Comparison of ENCODE assay signal across 22 cellular contexts in genomic region chr2:38526195-38526594, GRCh38.
A peak's percentile ranks its signal among the peaks of the same experiment; 100 is the strongest.
DNase-seq lines count a peak whose midpoint lies in the region; ATAC-seq and TF ChIP-seq lines count a peak whose summit lies in the region.
"Had no signal": no experiment of that assay in that cellular context is flagged by ENCODE, and none has a peak within 500 bp of the region (broad histone marks: within the 10 kb centered on the region; RNA-seq: fewer than 3 reads in every experiment).

No MANE protein-coding gene starts in this region.

- H3K4me3 Mint-ChIP-seq in activated T-cell treated with anti-CD3 and anti-CD28 coated beads, Interleukin-2, amount 50 U/mL, for 24 hours, result no peak overlapping the region
- H3K4me3 Mint-ChIP-seq: activated CD4-positive, alpha-beta T cell treated with anti-CD3 and anti-CD28 coated beads, Interleukin-2, amount 10 ng/mL, durations not matched to agents 24 days and 14 days; stimulated activated naive CD8-positive, alpha-beta T cell treated with anti-CD3 and anti-CD28 coated beads, Interleukin-15, amount 100 ng/mL, for 72 hours; type B pancreatic cell had no signal

- peaks cover 7% of the 10 kb centered on the region for H3K4me1 Mint-ChIP-seq in activated T-cell treated with anti-CD3 and anti-CD28 coated beads, Interleukin-2, amount 50 U/mL, for 24 hours (ENCODE audit: low read depth)

- H3K4me1 ChIP-seq in RWPE2 (ENCODE audit: insufficient read depth, poor library complexity, severe bottlenecking), result peaks cover 11% of the 10 kb centered on the region
- peaks cover 0 to 38% (median 17%) of the 10 kb centered on the region in 5 donors for H3K4me1 ChIP-seq in subcutaneous abdominal adipose tissue (ENCODE audit: control insufficient read depth in 5 of 5, insufficient read depth in 5 of 5, low read length in 5 of 5)

- H3K9me3 Mint-ChIP-seq in activated T-cell treated with anti-CD3 and anti-CD28 coated beads, Interleukin-2, amount 50 U/mL, for 24 hours, result no peaks in the 10 kb centered on the region
- H3K9me3 Mint-ChIP-seq: activated CD4-positive, alpha-beta T cell treated with anti-CD3 and anti-CD28 coated beads, Interleukin-2, amount 10 ng/mL, durations not matched to agents 24 days and 14 days; stimulated activated naive CD8-positive, alpha-beta T cell treated with anti-CD3 and anti-CD28 coated beads, Interleukin-15, amount 100 ng/mL, for 72 hours; type B pancreatic cell had no signal

- no peaks in the 10 kb centered on the region for H3K36me3 Mint-ChIP-seq in activated T-cell treated with anti-CD3 and anti-CD28 coated beads, Interleukin-2, amount 50 U/mL, for 24 hours (ENCODE audit: low read depth)
- H3K36me3 Mint-ChIP-seq: type B pancreatic cell had no signal

- ATAC-seq in RWPE2 (ENCODE audit: low read depth), result peak; percentile 26; the same call in 1 of the 3 replicates
- ATAC-seq: Right ventricle myocardium inferior; stimulated activated naive CD8-positive, alpha-beta T cell treated with anti-CD3 and anti-CD28 coated beads, Interleukin-15, amount 100 ng/mL, for 72 hours had no signal

- peaks cover 33% of the 10 kb centered on the region for H3K27me3 Mint-ChIP-seq in activated T-cell treated with anti-CD3 and anti-CD28 coated beads, Interleukin-2, amount 50 U/mL, for 24 hours

- no peaks in the 10 kb centered on the region for H3K36me3 ChIP-seq in RWPE2 (ENCODE audit: low read depth)
- H3K36me3 ChIP-seq in subcutaneous abdominal adipose tissue (ENCODE audit: control insufficient read depth in 5 of 5, insufficient read depth in 5 of 5, low read length in 5 of 5), result no peaks in the 10 kb centered on the region
- H3K36me3 ChIP-seq: HAP-1 had no signal

- DNase-seq in DMS 273 (lab: John Stamatoyannopoulos, UW; ENCODE audit: unreplicated experiment), result peak; percentile 11
- DNase-seq in DMS 273 treated with DMSO at 0.1 percent for 48 hours (lab: John Stamatoyannopoulos, UW), result no peak
- DNase-seq in RWPE2 (ENCODE audit: low spot score), result no peak
- DNase-seq in fibroblast of villous mesenchyme (ENCODE audit: low read depth), result peak; percentile 78
- DNase-seq in activated T-cell treated with anti-CD3 and anti-CD28 coated beads, Interleukin-2, amount 50 U/mL, for 24 hours, result no peak
- DNase-seq in nucleus accumbens (lab: John Stamatoyannopoulos, UW), result no peak
- DNase-seq in T-helper 9 cell, result no peak
- DNase-seq: activated CD4-positive, alpha-beta T cell treated with anti-CD3 and anti-CD28 coated beads, Interleukin-2, amount 10 ng/mL, durations not matched to agents 24 days and 14 days; activated CD8-positive, alpha-beta memory T cell treated with anti-CD3 and anti-CD28 coated beads, Interleukin-2, amount 50 U/mL, for 4 hours; activated effector memory CD4-positive, alpha-beta T cell treated with anti-CD3 and anti-CD28 coated beads, Interleukin-2, amount 50 U/mL, for 16 hours; amygdala; central memory CD4-positive, alpha-beta T cell; NCI-H1930; NCI-H510A treated with DMSO at 0.1 percent for 48 hours; stimulated activated CD4-positive, alpha-beta T cell treated with anti-CD3 and anti-CD28 coated beads, Interleukin-2, amount 100 ng/mL, for 48 hours; stimulated activated naive CD8-positive, alpha-beta T cell treated with anti-CD3 and anti-CD28 coated beads, Interleukin-15, amount 100 ng/mL, for 72 hours had no signal

- H3K4me3 ChIP-seq in RWPE2 (ENCODE audit: severe bottlenecking) (no peak overlapping the region), fibroblast of villous mesenchyme (ENCODE audit: low read depth, low read length) (no peak overlapping the region), subcutaneous abdominal adipose tissue (ENCODE audit: low read depth in 1 of 5, low read length in 5 of 5) (no peak overlapping the region)
- H3K4me3 ChIP-seq: HAP-1 had no signal

- TF ChIP-seq CTCF in RWPE2 (IDR thresholded peaks at IDR 0.05; ENCODE audit: poor library complexity, severe bottlenecking) (no peak), fibroblast of villous mesenchyme (IDR thresholded peaks at IDR 0.05; ENCODE audit: insufficient read depth, low read depth, low read length) (no peak)

- H3K27ac ChIP-seq in RWPE2 (ENCODE audit: poor library complexity, severe bottlenecking), result no peak overlapping the region
- peak overlapping the region; percentile 86 for H3K27ac ChIP-seq in subcutaneous abdominal adipose tissue (ENCODE audit: low read depth, low read length)
- H3K27ac ChIP-seq: 22Rv1 had no signal

- H3K27me3 ChIP-seq in RWPE2 (ENCODE audit: insufficient read depth, poor library complexity, severe bottlenecking), result no peaks in the 10 kb centered on the region
- H3K27me3 ChIP-seq in subcutaneous abdominal adipose tissue (ENCODE audit: control insufficient read depth in 5 of 5, insufficient read depth in 4 of 5, low read length in 5 of 5), result peaks cover 0 to 3% (median 0%) of the 10 kb centered on the region in 5 donors

- no peak overlapping the region for H3K27ac Mint-ChIP-seq in activated T-cell treated with anti-CD3 and anti-CD28 coated beads, Interleukin-2, amount 50 U/mL, for 24 hours
- H3K27ac Mint-ChIP-seq: activated CD4-positive, alpha-beta T cell treated with anti-CD3 and anti-CD28 coated beads, Interleukin-2, amount 10 ng/mL, durations not matched to agents 24 days and 14 days; CD14-positive monocyte; stimulated activated naive CD8-positive, alpha-beta T cell treated with anti-CD3 and anti-CD28 coated beads, Interleukin-15, amount 100 ng/mL, for 72 hours; type B pancreatic cell had no signal

- no peaks in the 10 kb centered on the region for H3K9me3 ChIP-seq in RWPE2 (ENCODE audit: severe bottlenecking)
- no peaks in the 10 kb centered on the region for H3K9me3 ChIP-seq in subcutaneous abdominal adipose tissue (ENCODE audit: control insufficient read depth in 5 of 5, low read length in 5 of 5)
- H3K9me3 ChIP-seq: HAP-1 had no signal

- no peak overlapping the region for H3K9ac ChIP-seq in subcutaneous abdominal adipose tissue (ENCODE audit: low read length in 5 of 5)

Comparison
In these comparisons a context has a peak if more than half of its experiments do, and no peak if none do; other contexts are left out.
1. DNase-seq: peak in DMS 273 (single experiment) and fibroblast of villous mesenchyme (single experiment); none in DMS 273 treated with DMSO at 0.1 percent for 48 hours (single experiment), RWPE2 (single experiment), activated T-cell treated with anti-CD3 and anti-CD28 coated beads, Interleukin-2, amount 50 U/mL, for 24 hours (single experiment), nucleus accumbens (0 of 56) and T-helper 9 cell (single experiment).